Comparison of ENCODE assay signal across 4 cellular contexts in the genomic region with DNA sequence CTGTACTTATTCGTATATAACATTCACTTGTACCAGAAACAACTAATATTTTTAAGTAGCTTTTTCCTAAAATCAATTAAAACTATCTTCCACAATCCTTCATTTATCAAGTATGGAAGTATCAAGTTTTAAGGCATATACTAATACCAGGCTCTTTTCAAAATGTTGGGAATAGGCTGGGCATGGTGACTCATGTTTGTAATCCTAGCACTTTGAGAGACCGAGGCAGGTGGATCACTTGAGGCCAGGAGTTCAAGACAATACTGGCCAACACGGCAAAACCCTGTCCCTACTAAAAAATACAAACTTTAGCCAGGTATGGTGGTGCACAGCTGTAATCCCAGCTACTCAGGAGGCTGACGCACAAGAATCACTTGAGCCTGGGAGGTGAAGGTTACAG. TPM values are rescaled to one million over a fixed set of nuclear protein-coding genes. Genes with fewer than 3 reads are reported as not detected.
"Had no signal": no experiment of that assay in that cellular context is flagged by ENCODE, and none has a peak within 500 bp of the region (broad histone marks: within the 10 kb centered on the region; RNA-seq: fewer than 3 reads in every experiment).

No MANE protein-coding gene starts in this region.

- H3K4me3 ChIP-seq: GM12878 had no signal

- DNase-seq: GDM1, GF-D8 had no signal

RNA-seq across cellular contexts. Expression of a gene that starts 25.7 kb away (rescaled TPM):
- total RNA-seq: G401, GM12878 had no signal
